ENCODE assay signal across 14 cellular contexts in the genomic region with DNA sequence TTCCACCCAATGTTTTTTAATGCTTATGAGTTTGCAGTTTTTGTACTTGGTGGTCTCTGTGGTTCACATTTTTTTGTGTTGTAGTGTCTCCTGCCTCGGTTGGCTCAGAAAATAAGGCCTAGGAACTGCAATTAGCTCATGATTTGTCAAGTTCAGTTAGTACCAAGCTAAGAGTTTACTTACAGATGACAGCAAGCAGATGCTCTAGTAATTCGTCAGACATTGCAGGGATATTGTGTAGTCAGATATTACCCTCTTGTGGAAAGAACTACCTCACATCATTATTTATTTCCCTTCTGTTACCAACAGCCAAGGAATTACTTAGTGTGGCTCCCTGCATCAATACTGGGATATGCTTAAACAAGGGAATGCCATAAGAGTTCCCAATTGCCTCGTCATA. TPM values are rescaled to one million over a fixed set of nuclear protein-coding genes. Genes with fewer than 3 reads are reported as not detected.
DNase-seq lines count a peak whose midpoint lies in the region; ATAC-seq and TF ChIP-seq lines count a peak whose summit lies in the region.
"Had no signal": no experiment of that assay in that cellular context is flagged by ENCODE, and none has a peak within 500 bp of the region (broad histone marks: within the 10 kb centered on the region; RNA-seq: fewer than 3 reads in every experiment).

No MANE protein-coding gene starts in this region.

- intact Hi-C loops in breast epithelium (cut with DNase I; ENCODE audit: low total_unique reads), result no loop called here

- peak overlapping the region; percentile 41 for H3K27ac Mint-ChIP-seq in memory B cell
- H3K27ac Mint-ChIP-seq: type B pancreatic cell had no signal

- no peaks in the 10 kb centered on the region for H3K36me3 ChIP-seq in breast epithelium

- no peaks in the 10 kb centered on the region for H3K4me1 ChIP-seq in breast epithelium

- no peaks in the 10 kb centered on the region for H3K27me3 ChIP-seq in breast epithelium

- no peak for ATAC-seq in memory B cell (ENCODE audit: low read depth)
- no peak for ATAC-seq in GM21367 (IDR thresholded peaks at IDR 0.05; ENCODE audit: unreplicated experiment)
- ATAC-seq in GM18502 (IDR thresholded peaks at IDR 0.05; ENCODE audit: poor library complexity, unreplicated experiment), result no peak
- no peak for ATAC-seq in HG03280 (IDR thresholded peaks at IDR 0.05; ENCODE audit: unreplicated experiment)
- ATAC-seq: sciatic nerve had no signal

- H3K4me3 ChIP-seq in breast epithelium, result no peak overlapping the region

- TF ChIP-seq POLR2A in breast epithelium (IDR thresholded peaks at IDR 0.05), result no peak

- H3K9me3 Mint-ChIP-seq in memory B cell, result no peaks in the 10 kb centered on the region
- H3K9me3 Mint-ChIP-seq: type B pancreatic cell had no signal

- peaks cover 35% of the 10 kb centered on the region for H3K4me1 Mint-ChIP-seq in memory B cell

- DNase-seq in AG08395 (ENCODE audit: low spot score), result peak; percentile 66
- DNase-seq in GM04503 (ENCODE audit: low read depth), result peak; percentile 82
- DNase-seq in amniotic stem cell (lab: John Stamatoyannopoulos, UW), result peak; percentile 76
- no peak for DNase-seq in memory B cell (ENCODE audit: low spot score in 2 of 2)
- DNase-seq in breast epithelium (ENCODE audit: low spot score in 2 of 2), result no peak
- DNase-seq: activated CD4-positive, CD25-positive, alpha-beta regulatory T cell; KBM-7; NCI-H345; RPMI8226 had no signal

- H3K27ac ChIP-seq in breast epithelium, result no peak overlapping the region

- H3K4me3 Mint-ChIP-seq in memory B cell, result no peak overlapping the region
- H3K4me3 Mint-ChIP-seq: type B pancreatic cell had no signal

- no peaks in the 10 kb centered on the region for H3K27me3 Mint-ChIP-seq in memory B cell
- H3K27me3 Mint-ChIP-seq: type B pancreatic cell had no signal

- no peak for TF ChIP-seq CTCF in breast epithelium (IDR thresholded peaks at IDR 0.05)

- H3K9me3 ChIP-seq in breast epithelium, result no peaks in the 10 kb centered on the region

- peaks cover 27% of the 10 kb centered on the region for H3K36me3 Mint-ChIP-seq in memory B cell

RNA-seq across cellular contexts. Expression of a gene that starts 14.6 kb away (rescaled TPM):
- total RNA-seq in breast epithelium, result 10 to 100 TPM; 12.4 to 19.2 (median 17.7) TPM

Comparison
In these comparisons a context has a peak if more than half of its experiments do, and no peak if none do; other contexts are left out.
1. DNase-seq: peak in AG08395 (single experiment), GM04503 (single experiment) and amniotic stem cell (single experiment); none in memory B cell (0 of 2) and breast epithelium (0 of 2).